ENCODE assay signal across 15 cellular contexts in the genomic region with DNA sequence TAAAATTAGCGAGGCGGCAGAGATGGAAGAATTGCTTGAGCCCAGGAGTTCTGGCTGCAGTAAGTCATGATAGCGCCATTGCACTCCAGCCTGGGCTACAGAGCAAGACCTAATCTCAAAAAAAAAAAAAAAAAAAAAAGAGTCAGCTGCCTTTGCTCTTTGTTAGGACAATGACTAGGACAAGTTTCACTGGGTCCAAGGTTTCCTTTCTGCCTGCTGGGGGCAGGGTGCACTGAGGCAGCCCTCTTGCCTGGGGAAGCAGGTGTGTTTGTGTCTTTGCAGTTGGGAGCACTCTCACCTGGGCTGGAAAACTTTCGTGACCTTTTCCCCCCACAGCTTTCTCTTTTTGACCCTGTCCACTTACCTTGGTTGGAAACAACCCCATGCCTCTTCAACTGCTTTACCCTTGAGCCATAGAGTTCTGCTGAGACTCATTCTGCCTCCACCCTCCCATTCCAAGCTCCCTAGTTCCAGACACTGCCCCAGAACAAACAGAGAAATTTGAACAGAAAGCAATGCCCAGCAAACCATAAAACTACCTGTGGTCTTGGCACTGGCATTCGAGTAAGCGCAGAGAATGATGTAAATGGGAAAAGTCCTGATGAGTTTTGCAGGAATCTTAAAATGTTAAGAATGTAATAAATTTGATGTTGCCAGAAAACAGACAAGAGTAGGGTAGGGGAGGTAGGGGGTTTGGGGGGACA. TPM values are rescaled to one million over a fixed set of nuclear protein-coding genes. Genes with fewer than 3 reads are reported as not detected.
"Had no signal": no experiment of that assay in that cellular context is flagged by ENCODE, and none has a peak within 500 bp of the region (broad histone marks: within the 10 kb centered on the region; RNA-seq: fewer than 3 reads in every experiment).

No MANE protein-coding gene starts in this region.

- H3K9me3 ChIP-seq: stomach, testis had no signal

- H3K27ac ChIP-seq: stomach, testis had no signal

- H3K27ac Mint-ChIP-seq: activated naive CD8-positive, alpha-beta T cell treated with anti-CD3 and anti-CD28 coated beads, Interleukin-2, amount 10 ng/mL, durations not matched to agents 7 days and 5 days; immature natural killer cell; mesothelial cell of epicardium had no signal

- H3K27me3 ChIP-seq: stomach, testis had no signal

- H3K4me3 ChIP-seq: lung, stomach, testis had no signal

- FAIRE-seq: endothelial cell of umbilical vein had no signal

- H3K4me1 ChIP-seq: stomach, testis had no signal

- H3K36me3 Mint-ChIP-seq: activated naive CD8-positive, alpha-beta T cell treated with anti-CD3 and anti-CD28 coated beads, Interleukin-2, amount 10 ng/mL, durations not matched to agents 7 days and 5 days; mesothelial cell of epicardium had no signal

- DNase-seq: activated CD4-positive, CD25-positive, alpha-beta regulatory T cell treated with anti-CD3 and anti-CD28 coated beads, Interleukin-2, amount 50 U/mL, for 72 hours; activated naive CD4-positive, alpha-beta T cell; activated naive CD8-positive, alpha-beta T cell treated with anti-CD3 and anti-CD28 coated beads, Interleukin-2, amount 10 ng/mL, durations not matched to agents 7 days and 5 days; anterior cingulate cortex; cortex of kidney; effector CD4-positive, alpha-beta T cell; foreskin fibroblast; glutamatergic neuron; immature natural killer cell; posterior cingulate gyrus; stomach; testis had no signal

- H3K4me1 Mint-ChIP-seq: activated naive CD8-positive, alpha-beta T cell treated with anti-CD3 and anti-CD28 coated beads, Interleukin-2, amount 10 ng/mL, durations not matched to agents 7 days and 5 days; immature natural killer cell had no signal

- H3K4me3 Mint-ChIP-seq: activated naive CD8-positive, alpha-beta T cell treated with anti-CD3 and anti-CD28 coated beads, Interleukin-2, amount 10 ng/mL, durations not matched to agents 7 days and 5 days; immature natural killer cell; mesothelial cell of epicardium had no signal

- H3K36me3 ChIP-seq: stomach had no signal

- H3K27me3 Mint-ChIP-seq: activated naive CD8-positive, alpha-beta T cell treated with anti-CD3 and anti-CD28 coated beads, Interleukin-2, amount 10 ng/mL, durations not matched to agents 7 days and 5 days had no signal

RNA-seq across cellular contexts. Expression of gene MYO10, which starts 17.0 kb away (rescaled TPM):
- total RNA-seq: activated naive CD8-positive, alpha-beta T cell treated with anti-CD3 and anti-CD28 coated beads, Interleukin-2, amount 10 ng/mL, durations not matched to agents 7 days and 5 days had no signal
- polyA plus RNA-seq: immature natural killer cell had no signal
